Comparison of ENCODE assay signal across 1 cellular context in the genomic region with DNA sequence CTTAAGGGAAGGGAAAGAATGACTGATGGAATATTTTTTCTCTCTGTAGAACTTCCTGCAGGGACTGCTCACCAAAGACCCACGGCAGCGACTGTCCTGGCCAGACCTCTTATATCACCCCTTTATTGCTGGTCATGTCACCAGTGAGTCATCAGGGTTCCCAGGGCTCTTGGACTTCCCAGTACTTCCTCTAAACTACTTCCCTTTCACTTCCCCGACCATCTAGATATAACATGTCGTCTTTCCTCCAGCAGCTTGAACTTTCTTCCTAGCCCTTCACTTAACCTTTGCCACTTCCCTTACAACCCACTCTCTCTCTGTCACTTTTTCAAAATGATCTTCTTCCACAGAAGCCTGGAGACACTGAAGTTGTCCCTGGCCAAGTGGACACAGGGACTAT.
TF ChIP-seq lines count a peak whose summit lies in the region.

No MANE protein-coding gene starts in this region.

TF ChIP-seq in HepG2, 621 proteins besides CTCF, POLR2A, EP300 and RAD21:
- TF ChIP-seq RBFOX2 (IDR thresholded peaks at IDR 0.05; ENCODE audit: low read depth, low read length): no peak
- TF ChIP-seq ZSCAN31 (CRISPR knock-in tag; IDR thresholded peaks at IDR 0.05; ENCODE audit: low read depth): no peak
- TF ChIP-seq NFRKB (IDR thresholded peaks at IDR 0.05): no peak
- TF ChIP-seq ISX (CRISPR knock-in tag; conservative IDR thresholded peaks at IDR 0.05): no peak
- TF ChIP-seq ZNF143 (CRISPR knock-in tag; IDR thresholded peaks at IDR 0.05): no peak
- TF ChIP-seq SATB2 (CRISPR knock-in tag; IDR thresholded peaks at IDR 0.05): no peak
- TF ChIP-seq NFE2 (CRISPR knock-in tag; IDR thresholded peaks at IDR 0.05): no peak
- TF ChIP-seq DRAP1 (CRISPR knock-in tag; IDR thresholded peaks at IDR 0.05): no peak
- TF ChIP-seq EZH2 (conservative IDR thresholded peaks at IDR 0.05; ENCODE audit: low read depth, low read length): no peak
- no peak for TF ChIP-seq ZNF451 (CRISPR knock-in tag; IDR thresholded peaks at IDR 0.05)
- TF ChIP-seq ZSCAN30 (CRISPR knock-in tag; IDR thresholded peaks at IDR 0.05): no peak
